Comparison of ENCODE assay signal across 25 cellular contexts in the genomic region with DNA sequence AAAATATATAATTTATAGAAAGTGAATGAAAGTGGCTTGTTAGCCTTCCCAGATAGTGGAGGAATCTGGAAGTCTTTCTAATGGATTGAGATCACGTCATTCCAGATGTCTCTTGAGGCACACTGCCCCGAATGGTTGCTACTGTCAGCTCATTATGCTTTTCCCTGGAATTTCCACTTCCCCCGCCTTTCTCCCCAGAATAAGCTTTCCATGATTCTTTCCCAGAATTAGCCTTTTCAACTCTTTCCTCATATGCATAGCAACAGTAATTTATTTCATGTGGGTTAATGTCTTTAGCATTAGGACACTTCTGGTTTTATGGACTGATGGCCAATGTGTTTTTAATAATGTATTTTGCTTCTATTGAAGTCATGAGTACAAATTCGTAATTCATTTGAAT.
A peak's percentile ranks its signal among the peaks of the same experiment; 100 is the strongest.
DNase-seq lines count a peak whose midpoint lies in the region; ATAC-seq, FAIRE-seq and TF ChIP-seq lines count a peak whose summit lies in the region.
"Had no signal": no experiment of that assay in that cellular context is flagged by ENCODE, and none has a peak within 500 bp of the region (broad histone marks: within the 10 kb centered on the region; RNA-seq: fewer than 3 reads in every experiment).

No MANE protein-coding gene starts in this region.

- peak; percentile 93 for DNase-seq in AG10803 (ENCODE audit: low read depth)
- peak; percentile 70 for DNase-seq in IMR-90
- DNase-seq in fibroblast of peridontal ligament (ENCODE audit: extremely low read depth), result peak; percentile 82
- no peak for DNase-seq in posterior vena cava (ENCODE audit: low spot score)
- DNase-seq in urothelium cell line (ENCODE audit: low spot score), result no peak
- no peak for DNase-seq in kidney
- DNase-seq: activated CD4-positive, alpha-beta T cell treated with anti-CD3 and anti-CD28 coated beads for 48 hours; activated CD8-positive, alpha-beta memory T cell treated with anti-CD3 and anti-CD28 coated beads, Interleukin-2, amount 50 U/mL, for 4 hours; activated effector memory CD4-positive, alpha-beta T cell treated with Interleukin-2 at 50 U/mL for 16 hours; activated naive CD8-positive, alpha-beta T cell treated with anti-CD3 and anti-CD28 coated beads, Interleukin-2, amount 50 U/mL, for 24 hours; AML-193; COR-L47; DND-41; erythroblast; Karpas-422; NCI-H1092; NCI-H2107; NCI-H526; SHP77; T-helper 1 cell; tibial artery had no signal

- no peaks in the 10 kb centered on the region for H3K36me3 ChIP-seq in IMR-90 (ENCODE audit: control insufficient read depth, insufficient read depth, low read length)
- no peaks in the 10 kb centered on the region for H3K36me3 ChIP-seq in parathyroid adenoma (ENCODE audit: control insufficient read depth, insufficient read depth, low read length)
- H3K36me3 ChIP-seq in kidney (ENCODE audit: control insufficient read depth in 1 of 2, insufficient read depth in 2 of 2, low read length in 2 of 2), result no peaks in the 10 kb centered on the region
- H3K36me3 ChIP-seq: tibial artery had no signal

- POLR2A ChIA-PET in IMR-90 (lab: Charles Lee; ENCODE audit: unreplicated experiment), result no interaction called here

- intact Hi-C loops in IMR-90 (cut with micrococcal nuclease) (no loop called here), posterior vena cava (cut with DNase I) (no loop called here), kidney (cut with DNase I) (no loop called here)

- H4K5ac ChIP-seq in IMR-90 (ENCODE audit: low read depth, low read length), result no peak overlapping the region

- peaks cover 3% of the 10 kb centered on the region; the same call in 1 of the 2 replicates for H3K9me1 ChIP-seq in IMR-90 (ENCODE audit: insufficient read depth, low read length)

- in situ Hi-C loops in IMR-90 (cut with MboI; ENCODE audit: low sequenced_read_pairs), result no loop called here

- H3K4me2 ChIP-seq in IMR-90 (ENCODE audit: low read depth, low read length), result no peak overlapping the region
- H3K4me2 ChIP-seq in parathyroid adenoma (ENCODE audit: low read length), result no peak overlapping the region

- H3K23ac ChIP-seq in IMR-90 (ENCODE audit: low read depth, low read length), result no peak overlapping the region

- TF ChIP-seq POLR2A in IMR-90 (IDR thresholded peaks at IDR 0.05; ENCODE audit: low read depth, low read length), result no peak

- no peak overlapping the region for H2AK9ac ChIP-seq in IMR-90 (replicated peaks; ENCODE audit: low read depth, low read length, poor library complexity)

- H3K18ac ChIP-seq in IMR-90 (ENCODE audit: low read depth, low read length), result no peak overlapping the region

- CTCF ChIA-PET in IMR-90 (lab: Yijun Ruan, JAX), result interaction anchor here (0.6 to 1.0 kb wide), 2 partner anchors 10 to 19 kb away, joined by 3 read pairs; no protein-coding TSS in a partner anchor

- H2BK15ac ChIP-seq in IMR-90 (ENCODE audit: low read depth, low read length), result no peak overlapping the region

- no peak for FAIRE-seq in urothelium cell line (lab: Jason Lieb, UNC)
- FAIRE-seq in kidney (lab: Jason Lieb, UNC), result no peak
- FAIRE-seq: bronchial epithelial cell, islet of Langerhans had no signal

- dilution Hi-C loops in IMR-90 (cut with HindIII; ENCODE audit: low sequenced_read_pairs, unreplicated experiment), result no loop called here

- TF ChIP-seq RAD21 in IMR-90 (IDR thresholded peaks at IDR 0.05; ENCODE audit: low read length), result no peak

- ATAC-seq in IMR-90 (ENCODE audit: low read depth) (0 out of 2 replicates have a peak, but pooled peaks have one; percentile 22), HG03520 (IDR thresholded peaks at IDR 0.05; ENCODE audit: unreplicated experiment) (no peak)
- ATAC-seq: activated naive CD8-positive, alpha-beta T cell treated with anti-CD3 and anti-CD28 coated beads, Interleukin-2, amount 50 U/mL, for 24 hours had no signal

- H3K27ac ChIP-seq in IMR-90 (ENCODE audit: insufficient read depth, low read length) (no peak overlapping the region), parathyroid adenoma (peak overlapping the region; percentile 11), kidney (ENCODE audit: low read depth in 2 of 2, low read length in 2 of 2) (no peak overlapping the region)
- H3K27ac ChIP-seq: tibial artery had no signal

- H2AK5ac ChIP-seq in IMR-90 (ENCODE audit: low read depth, low read length), result no peak overlapping the region

- no TSS peak for BruUV-seq in IMR-90 (replicated peaks; lab: Mats Ljungman, UMichigan)

- H3K4ac ChIP-seq in IMR-90 (ENCODE audit: low read depth, low read length), result no peak overlapping the region

- H3K27me3 ChIP-seq in IMR-90 (ENCODE audit: control insufficient read depth, insufficient read depth, low read length) (no peaks in the 10 kb centered on the region), parathyroid adenoma (ENCODE audit: control insufficient read depth, insufficient read depth, low read length) (no peaks in the 10 kb centered on the region)
- H3K27me3 ChIP-seq: tibial artery had no signal

- peaks cover 21% of the 10 kb centered on the region; the same call in 1 of the 2 replicates for H4K20me1 ChIP-seq in IMR-90 (ENCODE audit: insufficient read depth, low read length)

- no peak overlapping the region for H4K8ac ChIP-seq in IMR-90 (ENCODE audit: low read depth in 2 of 2, low read length in 2 of 2)

- H3K4me1 ChIP-seq in IMR-90 (ENCODE audit: control insufficient read depth, insufficient read depth, low read length), result peaks cover 8% of the 10 kb centered on the region
- H3K4me1 ChIP-seq in parathyroid adenoma, result no peaks in the 10 kb centered on the region
- H3K4me1 ChIP-seq in kidney (ENCODE audit: control insufficient read depth in 1 of 2, insufficient read depth in 1 of 2, low read depth in 1 of 2, low read length in 2 of 2), result no peaks in the 10 kb centered on the region

- H3K9me3 ChIP-seq in IMR-90 (ENCODE audit: control insufficient read depth, insufficient read depth, low read length) (no peaks in the 10 kb centered on the region), parathyroid adenoma (ENCODE audit: control insufficient read depth, low read length) (no peaks in the 10 kb centered on the region), kidney (ENCODE audit: control insufficient read depth in 1 of 2, low read length in 2 of 2) (no peaks in the 10 kb centered on the region)
- H3K9me3 ChIP-seq: tibial artery had no signal

- H2AFZ ChIP-seq in IMR-90 (replicated peaks; ENCODE audit: low read length, poor library complexity), result no peak overlapping the region
- H2AFZ ChIP-seq in parathyroid adenoma, result no peak overlapping the region

- H3K9ac ChIP-seq in IMR-90 (ENCODE audit: low read depth, low read length) (no peak overlapping the region), parathyroid adenoma (no peak overlapping the region), kidney (ENCODE audit: low read length in 2 of 2) (no peak overlapping the region)

- no peak overlapping the region for H2BK20ac ChIP-seq in IMR-90 (ENCODE audit: low read depth, low read length)

- H3K14ac ChIP-seq in IMR-90 (replicated peaks; ENCODE audit: low read depth, low read length), result no peak overlapping the region

- no CpG with 5 or more reads among the region's 4 CpGs for WGBS in IMR-90 (ENCODE audit: extremely low coverage in 2 of 2, insufficient read length in 1 of 2), 2 experiments

- TF ChIP-seq CTCF in AG10803 (conservative IDR thresholded peaks at IDR 0.05; ENCODE audit: low read length) (no peak), IMR-90 (conservative IDR thresholded peaks at IDR 0.05; ENCODE audit: low read depth, low read length) (no peak), parathyroid adenoma (IDR thresholded peaks at IDR 0.05) (no peak), kidney (IDR thresholded peaks at IDR 0.05; ENCODE audit: borderline replicate concordance, extremely low read depth, insufficient read depth) (no peak)

- no peaks in the 10 kb centered on the region for H3K79me2 ChIP-seq in parathyroid adenoma

- H3K79me1 ChIP-seq in IMR-90 (ENCODE audit: low read depth in 1 of 2, low read length in 2 of 2), result peaks cover 37 to 69% of the 10 kb centered on the region in 2 experiments

- H2BK120ac ChIP-seq in IMR-90 (ENCODE audit: low read depth, low read length), result no peak overlapping the region

- no peak overlapping the region for H2BK5ac ChIP-seq in IMR-90 (ENCODE audit: low read depth, low read length, poor library complexity, severe bottlenecking)

- no peak overlapping the region for H4K91ac ChIP-seq in IMR-90 (ENCODE audit: insufficient read depth, low read depth, low read length)

- no peak overlapping the region for H3K56ac ChIP-seq in IMR-90 (ENCODE audit: extremely low read depth, insufficient read depth, low read length)

- no peak overlapping the region for H3K4me3 ChIP-seq in AG10803 (ENCODE audit: low read length)
- no peak overlapping the region for H3K4me3 ChIP-seq in IMR-90 (ENCODE audit: insufficient read depth, low read depth, low read length)
- H3K4me3 ChIP-seq in parathyroid adenoma (ENCODE audit: low read depth, low read length), result no peak overlapping the region
- no peak overlapping the region for H3K4me3 ChIP-seq in kidney (ENCODE audit: low read length in 2 of 2)
- H3K4me3 ChIP-seq: tibial artery had no signal

TF ChIP-seq in IMR-90, 13 proteins besides CTCF, POLR2A, EP300 and RAD21 (continues in another document):
- TF ChIP-seq SMC3 (IDR thresholded peaks at IDR 0.05; ENCODE audit: low read depth, low read length) (no peak), CEBPB (IDR thresholded peaks at IDR 0.05; ENCODE audit: low read depth, low read length) (no peak), RCOR1 (IDR thresholded peaks at IDR 0.05; ENCODE audit: insufficient replicate concordance, low read length) (no peak), BHLHE40 (IDR thresholded peaks at IDR 0.05; ENCODE audit: low read depth, low read length) (no peak), MAZ (IDR thresholded peaks at IDR 0.05; ENCODE audit: borderline replicate concordance, low read depth, low read length) (no peak), MXI1 (IDR thresholded peaks at IDR 0.05; ENCODE audit: borderline replicate concordance, low read depth, low read length) (no peak)
- TF ChIP-seq, protein P1, sequence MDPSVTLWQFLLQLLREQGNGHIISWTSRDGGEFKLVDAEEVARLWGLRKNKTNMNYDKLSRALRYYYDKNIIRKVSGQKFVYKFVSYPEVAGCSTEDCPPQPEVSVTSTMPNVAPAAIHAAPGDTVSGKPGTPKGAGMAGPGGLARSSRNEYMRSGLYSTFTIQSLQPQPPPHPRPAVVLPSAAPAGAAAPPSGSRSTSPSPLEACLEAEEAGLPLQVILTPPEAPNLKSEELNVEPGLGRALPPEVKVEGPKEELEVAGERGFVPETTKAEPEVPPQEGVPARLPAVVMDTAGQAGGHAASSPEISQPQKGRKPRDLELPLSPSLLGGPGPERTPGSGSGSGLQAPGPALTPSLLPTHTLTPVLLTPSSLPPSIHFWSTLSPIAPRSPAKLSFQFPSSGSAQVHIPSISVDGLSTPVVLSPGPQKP (IDR thresholded peaks at IDR 0.05; ENCODE audit: borderline replicate concordance, low read depth, low read length), result no peak
- TF ChIP-seq, protein P2, sequence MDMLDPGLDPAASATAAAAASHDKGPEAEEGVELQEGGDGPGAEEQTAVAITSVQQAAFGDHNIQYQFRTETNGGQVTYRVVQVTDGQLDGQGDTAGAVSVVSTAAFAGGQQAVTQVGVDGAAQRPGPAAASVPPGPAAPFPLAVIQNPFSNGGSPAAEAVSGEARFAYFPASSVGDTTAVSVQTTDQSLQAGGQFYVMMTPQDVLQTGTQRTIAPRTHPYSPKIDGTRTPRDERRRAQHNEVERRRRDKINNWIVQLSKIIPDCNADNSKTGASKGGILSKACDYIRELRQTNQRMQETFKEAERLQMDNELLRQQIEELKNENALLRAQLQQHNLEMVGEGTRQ (IDR thresholded peaks at IDR 0.05; ENCODE audit: low read depth, low read length), result no peak

Comparison
In these comparisons a context has a peak if more than half of its experiments do, and no peak if none do; other contexts are left out.
1. DNase-seq: peak in AG10803 (single experiment), IMR-90 (single experiment) and fibroblast of peridontal ligament (single experiment); none in posterior vena cava (single experiment), urothelium cell line (single experiment) and kidney (single experiment).